ENCODE assay signal across 1 cellular context in the genomic region with DNA sequence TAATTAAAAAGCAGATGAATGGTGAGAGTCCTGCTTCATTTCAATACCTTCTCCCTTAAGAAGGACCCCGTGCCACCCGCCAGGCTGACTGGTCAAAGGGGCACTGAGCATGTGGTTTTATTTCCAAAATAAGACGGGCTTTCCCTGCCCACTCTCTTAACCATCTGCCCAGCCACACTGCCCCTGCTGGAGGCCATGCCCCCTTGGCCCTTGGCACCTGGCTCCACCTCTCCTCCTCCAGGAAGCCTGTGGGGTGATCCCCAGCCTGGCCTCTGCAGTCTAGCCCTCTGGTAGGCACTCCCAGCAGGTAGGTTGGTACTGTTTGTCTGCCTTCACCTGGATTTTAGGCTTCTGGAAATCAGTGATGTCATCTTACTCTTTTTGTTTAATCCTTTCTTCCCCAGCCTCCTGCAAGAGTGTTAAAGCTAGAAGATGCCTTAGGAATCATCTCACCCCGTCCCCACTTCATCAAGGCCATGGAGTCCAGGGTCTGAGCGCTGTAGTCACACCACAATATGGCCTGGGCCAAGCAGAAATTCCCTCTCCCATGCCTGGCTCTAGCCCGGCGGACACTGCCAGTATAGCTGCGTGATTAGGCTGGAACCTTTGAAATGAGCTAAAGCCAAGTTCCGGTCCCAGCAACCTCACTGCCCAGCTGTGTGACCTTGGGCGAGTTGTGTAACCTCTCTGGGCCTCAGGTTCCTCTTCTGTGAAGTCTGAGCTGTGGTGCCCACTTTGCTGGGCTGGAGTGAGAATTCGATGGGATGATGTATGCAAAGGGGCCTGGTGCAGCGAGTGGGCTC.
TF ChIP-seq lines count a peak whose summit lies in the region.

No MANE protein-coding gene starts in this region.

TF ChIP-seq in GM23338, 12 proteins besides CTCF, POLR2A, EP300 and RAD21 (continued from another document):
- TF ChIP-seq, protein P1, sequence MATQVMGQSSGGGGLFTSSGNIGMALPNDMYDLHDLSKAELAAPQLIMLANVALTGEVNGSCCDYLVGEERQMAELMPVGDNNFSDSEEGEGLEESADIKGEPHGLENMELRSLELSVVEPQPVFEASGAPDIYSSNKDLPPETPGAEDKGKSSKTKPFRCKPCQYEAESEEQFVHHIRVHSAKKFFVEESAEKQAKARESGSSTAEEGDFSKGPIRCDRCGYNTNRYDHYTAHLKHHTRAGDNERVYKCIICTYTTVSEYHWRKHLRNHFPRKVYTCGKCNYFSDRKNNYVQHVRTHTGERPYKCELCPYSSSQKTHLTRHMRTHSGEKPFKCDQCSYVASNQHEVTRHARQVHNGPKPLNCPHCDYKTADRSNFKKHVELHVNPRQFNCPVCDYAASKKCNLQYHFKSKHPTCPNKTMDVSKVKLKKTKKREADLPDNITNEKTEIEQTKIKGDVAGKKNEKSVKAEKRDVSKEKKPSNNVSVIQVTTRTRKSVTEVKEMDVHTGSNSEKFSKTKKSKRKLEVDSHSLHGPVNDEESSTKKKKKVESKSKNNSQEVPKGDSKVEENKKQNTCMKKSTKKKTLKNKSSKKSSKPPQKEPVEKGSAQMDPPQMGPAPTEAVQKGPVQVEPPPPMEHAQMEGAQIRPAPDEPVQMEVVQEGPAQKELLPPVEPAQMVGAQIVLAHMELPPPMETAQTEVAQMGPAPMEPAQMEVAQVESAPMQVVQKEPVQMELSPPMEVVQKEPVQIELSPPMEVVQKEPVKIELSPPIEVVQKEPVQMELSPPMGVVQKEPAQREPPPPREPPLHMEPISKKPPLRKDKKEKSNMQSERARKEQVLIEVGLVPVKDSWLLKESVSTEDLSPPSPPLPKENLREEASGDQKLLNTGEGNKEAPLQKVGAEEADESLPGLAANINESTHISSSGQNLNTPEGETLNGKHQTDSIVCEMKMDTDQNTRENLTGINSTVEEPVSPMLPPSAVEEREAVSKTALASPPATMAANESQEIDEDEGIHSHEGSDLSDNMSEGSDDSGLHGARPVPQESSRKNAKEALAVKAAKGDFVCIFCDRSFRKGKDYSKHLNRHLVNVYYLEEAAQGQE (IDR thresholded peaks at IDR 0.05; ENCODE audit: unreplicated experiment), result no peak
TF ChIP-seq in GM23338: peak in this region for 0.
